In genomic region chr7:8413600-8413999, GRCh38 we compare ENCODE assay signal across 29 cellular contexts. TPM values are rescaled to one million over a fixed set of nuclear protein-coding genes. Genes with fewer than 3 reads are reported as not detected.
"Had no signal": no experiment of that assay in that cellular context is flagged by ENCODE, and none has a peak within 500 bp of the region (broad histone marks: within the 10 kb centered on the region; RNA-seq: fewer than 3 reads in every experiment).

No MANE protein-coding gene starts in this region.

- DNase-seq: effector memory CD4-positive, alpha-beta T cell; heart left ventricle; hippocampal formation; left colon; left ventricle myocardium superior; mesenchymal stem cell; midbrain; occipital lobe; pancreas; right cardiac atrium; small intestine; stimulated activated CD4-positive, alpha-beta T cell treated with anti-CD3 and anti-CD28 coated beads, Interleukin-4, amount 100 ng/mL, for 1 hour; stimulated activated CD8-positive, alpha-beta memory T cell treated with anti-CD3 and anti-CD28 coated beads, Interleukin-4, amount 100 ng/mL, for 48 hours; stimulated activated naive CD8-positive, alpha-beta T cell treated with anti-CD3 and anti-CD28 coated beads, Interleukin-15, Interleukin-2, amounts not matched to agents 100 U/mL and 50 U/mL, for 24 hours; thyroid gland had no signal

- H3K4me3 Mint-ChIP-seq: natural killer cell treated with Interleukin-12 subunit alpha and Interleukin-12 subunit beta and Interleukin-15 and Interleukin-18, amount 100 ng/mL, for 72 hours; neural progenitor cell; stimulated activated effector memory CD8-positive, alpha-beta T cell treated with anti-CD3 and anti-CD28 coated beads, Interleukin-12 subunit alpha, Interleukin-12 subunit beta, amount 100 ng/mL, for 72 hours; type B pancreatic cell had no signal

- ATAC-seq: esophagus mucosa; heart left ventricle; left colon; left ventricle myocardium superior; natural killer cell treated with Interleukin-12 subunit alpha and Interleukin-12 subunit beta and Interleukin-15 and Interleukin-18, amount 100 ng/mL, for 72 hours; pancreas; right cardiac atrium; stimulated activated effector memory CD8-positive, alpha-beta T cell treated with anti-CD3 and anti-CD28 coated beads, Interleukin-12 subunit alpha, Interleukin-12 subunit beta, amount 100 ng/mL, for 72 hours; stimulated activated naive CD8-positive, alpha-beta T cell treated with anti-CD3 and anti-CD28 coated beads, Interleukin-15, Interleukin-2, amounts not matched to agents 100 U/mL and 50 U/mL, for 24 hours had no signal

- FAIRE-seq: endometrium, frontal cortex, pancreas, small intestine, urothelium cell line had no signal

- H3K36me3 Mint-ChIP-seq: natural killer cell treated with Interleukin-12 subunit alpha and Interleukin-12 subunit beta and Interleukin-15 and Interleukin-18, amount 100 ng/mL, for 72 hours; neural progenitor cell; stimulated activated effector memory CD8-positive, alpha-beta T cell treated with anti-CD3 and anti-CD28 coated beads, Interleukin-12 subunit alpha, Interleukin-12 subunit beta, amount 100 ng/mL, for 72 hours; type B pancreatic cell had no signal

- H3K4me1 Mint-ChIP-seq: neural progenitor cell; stimulated activated effector memory CD8-positive, alpha-beta T cell treated with anti-CD3 and anti-CD28 coated beads, Interleukin-12 subunit alpha, Interleukin-12 subunit beta, amount 100 ng/mL, for 72 hours had no signal

- H3K9me3 Mint-ChIP-seq: natural killer cell treated with Interleukin-12 subunit alpha and Interleukin-12 subunit beta and Interleukin-15 and Interleukin-18, amount 100 ng/mL, for 72 hours; neural progenitor cell; stimulated activated effector memory CD8-positive, alpha-beta T cell treated with anti-CD3 and anti-CD28 coated beads, Interleukin-12 subunit alpha, Interleukin-12 subunit beta, amount 100 ng/mL, for 72 hours; type B pancreatic cell had no signal

- H3K27ac Mint-ChIP-seq: natural killer cell treated with Interleukin-12 subunit alpha and Interleukin-12 subunit beta and Interleukin-15 and Interleukin-18, amount 100 ng/mL, for 72 hours; neural progenitor cell; progenitor cell of endocrine pancreas; stimulated activated effector memory CD8-positive, alpha-beta T cell treated with anti-CD3 and anti-CD28 coated beads, Interleukin-12 subunit alpha, Interleukin-12 subunit beta, amount 100 ng/mL, for 72 hours; type B pancreatic cell had no signal

- H3K27me3 Mint-ChIP-seq: progenitor cell of endocrine pancreas had no signal

RNA-seq across cellular contexts. Expression of gene NXPH1, which starts 19.8 kb away (rescaled TPM):
- total RNA-seq: esophagus mucosa; fibroblast of lung; glomerular endothelial cell; heart left ventricle; kidney epithelial cell; left colon; left ventricle myocardium superior; natural killer cell treated with Interleukin-12 subunit alpha and Interleukin-12 subunit beta and Interleukin-15 and Interleukin-18, amount 100 ng/mL, for 72 hours; pancreas; progenitor cell of endocrine pancreas; right cardiac atrium; suprapubic skin; thyroid gland had no signal
- polyA plus RNA-seq: fibroblast of lung, heart left ventricle, lung, pancreas, right cardiac atrium, small intestine had no signal
